In genomic region chr4:8478801-8479744, GRCh38 we compare ENCODE assay signal across 1 cellular context.
TF ChIP-seq lines count a peak whose summit lies in the region.

No MANE protein-coding gene starts in this region.

TF ChIP-seq in K562, 482 proteins besides CTCF, POLR2A, EP300 and RAD21 (continued from another document and continues in another):
- no peak for TF ChIP-seq THRA (IDR thresholded peaks at IDR 0.05)
- no peak for TF ChIP-seq SIX5 (IDR thresholded peaks at IDR 0.05; ENCODE audit: borderline replicate concordance in 1 of 2, insufficient read depth in 1 of 2, low read depth in 1 of 2, low read length in 2 of 2)
- TF ChIP-seq, protein P1, sequence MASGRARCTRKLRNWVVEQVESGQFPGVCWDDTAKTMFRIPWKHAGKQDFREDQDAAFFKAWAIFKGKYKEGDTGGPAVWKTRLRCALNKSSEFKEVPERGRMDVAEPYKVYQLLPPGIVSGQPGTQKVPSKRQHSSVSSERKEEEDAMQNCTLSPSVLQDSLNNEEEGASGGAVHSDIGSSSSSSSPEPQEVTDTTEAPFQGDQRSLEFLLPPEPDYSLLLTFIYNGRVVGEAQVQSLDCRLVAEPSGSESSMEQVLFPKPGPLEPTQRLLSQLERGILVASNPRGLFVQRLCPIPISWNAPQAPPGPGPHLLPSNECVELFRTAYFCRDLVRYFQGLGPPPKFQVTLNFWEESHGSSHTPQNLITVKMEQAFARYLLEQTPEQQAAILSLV (tag; IDR thresholded peaks at IDR 0.05), result peak; percentile 81
- 0 out of 4 replicates have a peak, but pooled peaks of 1 of the 2 experiments have one; percentile 72 for TF ChIP-seq TEAD1 (CRISPR knock-in tag; IDR thresholded peaks at IDR 0.05)
- no peak for TF ChIP-seq ZNF586 (CRISPR knock-in tag; conservative IDR thresholded peaks at IDR 0.05)
- no peak for TF ChIP-seq NR3C1 (CRISPR knock-in tag; IDR thresholded peaks at IDR 0.05)
- peak; percentile 82; the same call in 1 of the 2 replicates for TF ChIP-seq DPF2 (IDR thresholded peaks at IDR 0.05)
- peak; percentile 64 for TF ChIP-seq TCF3 (CRISPR knock-in tag; IDR thresholded peaks at IDR 0.05)
- no peak for TF ChIP-seq SMAD1 (IDR thresholded peaks at IDR 0.05; ENCODE audit: low read depth, low read length, partially characterized antibody)
- peak; percentile 39; the same call in 1 of the 2 replicates for TF ChIP-seq SMAD3 (CRISPR knock-in tag; conservative IDR thresholded peaks at IDR 0.05)
- TF ChIP-seq POU5F1 (IDR thresholded peaks at IDR 0.05; ENCODE audit: borderline replicate concordance, low read depth, low read length, partially characterized antibody), result no peak
- no peak for TF ChIP-seq KDM2B (CRISPR knock-in tag; IDR thresholded peaks at IDR 0.05)
- no peak for TF ChIP-seq ZNF79 (CRISPR knock-in tag; IDR thresholded peaks at IDR 0.05; ENCODE audit: low read depth)
- no peak for TF ChIP-seq HNRNPH1 (optimal IDR thresholded peaks at IDR 0.05; ENCODE audit: low read depth, low read length)
- TF ChIP-seq HMG20B (CRISPR knock-in tag; IDR thresholded peaks at IDR 0.05), result no peak
- TF ChIP-seq SMAD2 (IDR thresholded peaks at IDR 0.05; ENCODE audit: low read depth, low read length), result no peak
- no peak for TF ChIP-seq ZNF699 (CRISPR knock-in tag; IDR thresholded peaks at IDR 0.05; ENCODE audit: insufficient replicate concordance)
- TF ChIP-seq ATF1 (CRISPR knock-in tag; IDR thresholded peaks at IDR 0.05), result no peak
- peak; percentile 82 for TF ChIP-seq ATF1 (tag; IDR thresholded peaks at IDR 0.05)
- peak; percentile 98 for TF ChIP-seq L3MBTL2 (IDR thresholded peaks at IDR 0.05)
- TF ChIP-seq SAP30 (IDR thresholded peaks at IDR 0.05; ENCODE audit: borderline replicate concordance, insufficient read depth, low read depth, low read length, poor library complexity, severe bottlenecking), result no peak
- TF ChIP-seq HIVEP1 (CRISPR knock-in tag; IDR thresholded peaks at IDR 0.05), result peak; percentile 51; the same call in 1 of the 2 replicates
- TF ChIP-seq, protein P2, sequence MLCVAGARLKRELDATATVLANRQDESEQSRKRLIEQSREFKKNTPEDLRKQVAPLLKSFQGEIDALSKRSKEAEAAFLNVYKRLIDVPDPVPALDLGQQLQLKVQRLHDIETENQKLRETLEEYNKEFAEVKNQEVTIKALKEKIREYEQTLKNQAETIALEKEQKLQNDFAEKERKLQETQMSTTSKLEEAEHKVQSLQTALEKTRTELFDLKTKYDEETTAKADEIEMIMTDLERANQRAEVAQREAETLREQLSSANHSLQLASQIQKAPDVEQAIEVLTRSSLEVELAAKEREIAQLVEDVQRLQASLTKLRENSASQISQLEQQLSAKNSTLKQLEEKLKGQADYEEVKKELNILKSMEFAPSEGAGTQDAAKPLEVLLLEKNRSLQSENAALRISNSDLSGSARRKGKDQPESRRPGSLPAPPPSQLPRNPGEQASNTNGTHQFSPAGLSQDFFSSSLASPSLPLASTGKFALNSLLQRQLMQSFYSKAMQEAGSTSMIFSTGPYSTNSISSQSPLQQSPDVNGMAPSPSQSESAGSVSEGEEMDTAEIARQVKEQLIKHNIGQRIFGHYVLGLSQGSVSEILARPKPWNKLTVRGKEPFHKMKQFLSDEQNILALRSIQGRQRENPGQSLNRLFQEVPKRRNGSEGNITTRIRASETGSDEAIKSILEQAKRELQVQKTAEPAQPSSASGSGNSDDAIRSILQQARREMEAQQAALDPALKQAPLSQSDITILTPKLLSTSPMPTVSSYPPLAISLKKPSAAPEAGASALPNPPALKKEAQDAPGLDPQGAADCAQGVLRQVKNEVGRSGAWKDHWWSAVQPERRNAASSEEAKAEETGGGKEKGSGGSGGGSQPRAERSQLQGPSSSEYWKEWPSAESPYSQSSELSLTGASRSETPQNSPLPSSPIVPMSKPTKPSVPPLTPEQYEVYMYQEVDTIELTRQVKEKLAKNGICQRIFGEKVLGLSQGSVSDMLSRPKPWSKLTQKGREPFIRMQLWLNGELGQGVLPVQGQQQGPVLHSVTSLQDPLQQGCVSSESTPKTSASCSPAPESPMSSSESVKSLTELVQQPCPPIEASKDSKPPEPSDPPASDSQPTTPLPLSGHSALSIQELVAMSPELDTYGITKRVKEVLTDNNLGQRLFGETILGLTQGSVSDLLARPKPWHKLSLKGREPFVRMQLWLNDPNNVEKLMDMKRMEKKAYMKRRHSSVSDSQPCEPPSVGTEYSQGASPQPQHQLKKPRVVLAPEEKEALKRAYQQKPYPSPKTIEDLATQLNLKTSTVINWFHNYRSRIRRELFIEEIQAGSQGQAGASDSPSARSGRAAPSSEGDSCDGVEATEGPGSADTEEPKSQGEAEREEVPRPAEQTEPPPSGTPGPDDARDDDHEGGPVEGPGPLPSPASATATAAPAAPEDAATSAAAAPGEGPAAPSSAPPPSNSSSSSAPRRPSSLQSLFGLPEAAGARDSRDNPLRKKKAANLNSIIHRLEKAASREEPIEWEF (CRISPR knock-in tag; IDR thresholded peaks at IDR 0.05), result no peak
- no peak for TF ChIP-seq PHF21A (IDR thresholded peaks at IDR 0.05; ENCODE audit: borderline replicate concordance, low read depth)
- TF ChIP-seq, protein P3, sequence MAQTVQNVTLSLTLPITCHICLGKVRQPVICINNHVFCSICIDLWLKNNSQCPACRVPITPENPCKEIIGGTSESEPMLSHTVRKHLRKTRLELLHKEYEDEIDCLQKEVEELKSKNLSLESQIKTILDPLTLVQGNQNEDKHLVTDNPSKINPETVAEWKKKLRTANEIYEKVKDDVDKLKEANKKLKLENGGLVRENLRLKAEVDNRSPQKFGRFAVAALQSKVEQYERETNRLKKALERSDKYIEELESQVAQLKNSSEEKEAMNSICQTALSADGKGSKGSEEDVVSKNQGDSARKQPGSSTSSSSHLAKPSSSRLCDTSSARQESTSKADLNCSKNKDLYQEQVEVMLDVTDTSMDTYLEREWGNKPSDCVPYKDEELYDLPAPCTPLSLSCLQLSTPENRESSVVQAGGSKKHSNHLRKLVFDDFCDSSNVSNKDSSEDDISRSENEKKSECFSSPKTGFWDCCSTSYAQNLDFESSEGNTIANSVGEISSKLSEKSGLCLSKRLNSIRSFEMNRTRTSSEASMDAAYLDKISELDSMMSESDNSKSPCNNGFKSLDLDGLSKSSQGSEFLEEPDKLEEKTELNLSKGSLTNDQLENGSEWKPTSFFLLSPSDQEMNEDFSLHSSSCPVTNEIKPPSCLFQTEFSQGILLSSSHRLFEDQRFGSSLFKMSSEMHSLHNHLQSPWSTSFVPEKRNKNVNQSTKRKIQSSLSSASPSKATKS (CRISPR knock-in tag; IDR thresholded peaks at IDR 0.05), result no peak
- no peak for TF ChIP-seq PHB2 (IDR thresholded peaks at IDR 0.05; ENCODE audit: low read depth)
- no peak for TF ChIP-seq ETV6 (IDR thresholded peaks at IDR 0.05; ENCODE audit: borderline replicate concordance in 1 of 2, low read depth in 2 of 2, low read length in 1 of 2)
- no peak for TF ChIP-seq ETV6 (CRISPR knock-in tag; IDR thresholded peaks at IDR 0.05; ENCODE audit: borderline replicate concordance)
- no peak for TF ChIP-seq MYNN (IDR thresholded peaks at IDR 0.05)
- no peak for TF ChIP-seq MYNN (CRISPR knock-in tag; IDR thresholded peaks at IDR 0.05)
- TF ChIP-seq FOXP1 (CRISPR knock-in tag; IDR thresholded peaks at IDR 0.05), result peak; percentile 62; the same call in 1 of the 2 replicates
- no peak for TF ChIP-seq HNRNPUL1 (IDR thresholded peaks at IDR 0.05; ENCODE audit: low read length)
- no peak for TF ChIP-seq NFIX (CRISPR knock-in tag; IDR thresholded peaks at IDR 0.05; ENCODE audit: low read depth)
- no peak for TF ChIP-seq XRCC5 (IDR thresholded peaks at IDR 0.05; ENCODE audit: low read depth, low read length)
- TF ChIP-seq TEAD2 (tag; IDR thresholded peaks at IDR 0.05), result no peak
- TF ChIP-seq FOXJ2 (tag; IDR thresholded peaks at IDR 0.05), result no peak
- no peak for TF ChIP-seq CHD1 (IDR thresholded peaks at IDR 0.05; ENCODE audit: low read length)
- TF ChIP-seq ERF (CRISPR knock-in tag; IDR thresholded peaks at IDR 0.05), result no peak
- TF ChIP-seq FOXJ3 (CRISPR knock-in tag; IDR thresholded peaks at IDR 0.05), result no peak
- TF ChIP-seq SRSF7 (optimal IDR thresholded peaks at IDR 0.05; ENCODE audit: low read depth, low read length), result no peak
- no peak for TF ChIP-seq EWSR1 (IDR thresholded peaks at IDR 0.05; ENCODE audit: borderline replicate concordance, low read depth, partially characterized antibody)
- TF ChIP-seq FOXA1 (IDR thresholded peaks at IDR 0.05; ENCODE audit: borderline replicate concordance), result no peak
- no peak for TF ChIP-seq ZNF408 (CRISPR knock-in tag; IDR thresholded peaks at IDR 0.05; ENCODE audit: low read depth)
- TF ChIP-seq RUNX1 (IDR thresholded peaks at IDR 0.05; ENCODE audit: low read depth), result no peak
- TF ChIP-seq ZNF75A (CRISPR knock-in tag; IDR thresholded peaks at IDR 0.05), result no peak
- no peak for TF ChIP-seq PRPF4 (IDR thresholded peaks at IDR 0.05; ENCODE audit: insufficient read depth, low read depth, low read length, poor library complexity, severe bottlenecking)
- peak; percentile 26; the same call in 1 of the 2 replicates for TF ChIP-seq CBFA2T3 (IDR thresholded peaks at IDR 0.05)
- no peak for TF ChIP-seq NFXL1 (CRISPR knock-in tag; IDR thresholded peaks at IDR 0.05)
- TF ChIP-seq GABPB1 (CRISPR knock-in tag; IDR thresholded peaks at IDR 0.05), result no peak
- TF ChIP-seq ZNF347 (CRISPR knock-in tag; IDR thresholded peaks at IDR 0.05; ENCODE audit: low read depth), result no peak
- no peak for TF ChIP-seq ZNF57 (CRISPR knock-in tag; IDR thresholded peaks at IDR 0.05)
- TF ChIP-seq RNF2 (IDR thresholded peaks at IDR 0.05), result peak; percentile 56; the same call in 1 of the 2 replicates
- no peak for TF ChIP-seq ZKSCAN3 (CRISPR knock-in tag; IDR thresholded peaks at IDR 0.05)
- TF ChIP-seq GTF2F1 (IDR thresholded peaks at IDR 0.05; ENCODE audit: low read depth, low read length), result no peak
- TF ChIP-seq POLR2AphosphoS5 (IDR thresholded peaks at IDR 0.05; ENCODE audit: control insufficient read depth, insufficient read depth, low read depth, low read length), result no peak
- no peak for TF ChIP-seq KLF1 (tag; IDR thresholded peaks at IDR 0.05)
- TF ChIP-seq VEZF1 (CRISPR knock-in tag; IDR thresholded peaks at IDR 0.05), result peak; percentile 25; the same call in 1 of the 2 replicates
- TF ChIP-seq, protein P4, sequence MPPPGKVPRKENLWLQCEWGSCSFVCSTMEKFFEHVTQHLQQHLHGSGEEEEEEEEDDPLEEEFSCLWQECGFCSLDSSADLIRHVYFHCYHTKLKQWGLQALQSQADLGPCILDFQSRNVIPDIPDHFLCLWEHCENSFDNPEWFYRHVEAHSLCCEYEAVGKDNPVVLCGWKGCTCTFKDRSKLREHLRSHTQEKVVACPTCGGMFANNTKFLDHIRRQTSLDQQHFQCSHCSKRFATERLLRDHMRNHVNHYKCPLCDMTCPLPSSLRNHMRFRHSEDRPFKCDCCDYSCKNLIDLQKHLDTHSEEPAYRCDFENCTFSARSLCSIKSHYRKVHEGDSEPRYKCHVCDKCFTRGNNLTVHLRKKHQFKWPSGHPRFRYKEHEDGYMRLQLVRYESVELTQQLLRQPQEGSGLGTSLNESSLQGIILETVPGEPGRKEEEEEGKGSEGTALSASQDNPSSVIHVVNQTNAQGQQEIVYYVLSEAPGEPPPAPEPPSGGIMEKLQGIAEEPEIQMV (tag; conservative IDR thresholded peaks at IDR 0.05; ENCODE audit: low read depth), result no peak; the same call in 1 of the 2 replicates
- TF ChIP-seq, protein P5, sequence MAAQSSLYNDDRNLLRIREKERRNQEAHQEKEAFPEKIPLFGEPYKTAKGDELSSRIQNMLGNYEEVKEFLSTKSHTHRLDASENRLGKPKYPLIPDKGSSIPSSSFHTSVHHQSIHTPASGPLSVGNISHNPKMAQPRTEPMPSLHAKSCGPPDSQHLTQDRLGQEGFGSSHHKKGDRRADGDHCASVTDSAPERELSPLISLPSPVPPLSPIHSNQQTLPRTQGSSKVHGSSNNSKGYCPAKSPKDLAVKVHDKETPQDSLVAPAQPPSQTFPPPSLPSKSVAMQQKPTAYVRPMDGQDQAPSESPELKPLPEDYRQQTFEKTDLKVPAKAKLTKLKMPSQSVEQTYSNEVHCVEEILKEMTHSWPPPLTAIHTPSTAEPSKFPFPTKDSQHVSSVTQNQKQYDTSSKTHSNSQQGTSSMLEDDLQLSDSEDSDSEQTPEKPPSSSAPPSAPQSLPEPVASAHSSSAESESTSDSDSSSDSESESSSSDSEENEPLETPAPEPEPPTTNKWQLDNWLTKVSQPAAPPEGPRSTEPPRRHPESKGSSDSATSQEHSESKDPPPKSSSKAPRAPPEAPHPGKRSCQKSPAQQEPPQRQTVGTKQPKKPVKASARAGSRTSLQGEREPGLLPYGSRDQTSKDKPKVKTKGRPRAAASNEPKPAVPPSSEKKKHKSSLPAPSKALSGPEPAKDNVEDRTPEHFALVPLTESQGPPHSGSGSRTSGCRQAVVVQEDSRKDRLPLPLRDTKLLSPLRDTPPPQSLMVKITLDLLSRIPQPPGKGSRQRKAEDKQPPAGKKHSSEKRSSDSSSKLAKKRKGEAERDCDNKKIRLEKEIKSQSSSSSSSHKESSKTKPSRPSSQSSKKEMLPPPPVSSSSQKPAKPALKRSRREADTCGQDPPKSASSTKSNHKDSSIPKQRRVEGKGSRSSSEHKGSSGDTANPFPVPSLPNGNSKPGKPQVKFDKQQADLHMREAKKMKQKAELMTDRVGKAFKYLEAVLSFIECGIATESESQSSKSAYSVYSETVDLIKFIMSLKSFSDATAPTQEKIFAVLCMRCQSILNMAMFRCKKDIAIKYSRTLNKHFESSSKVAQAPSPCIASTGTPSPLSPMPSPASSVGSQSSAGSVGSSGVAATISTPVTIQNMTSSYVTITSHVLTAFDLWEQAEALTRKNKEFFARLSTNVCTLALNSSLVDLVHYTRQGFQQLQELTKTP (IDR thresholded peaks at IDR 0.05; ENCODE audit: low read depth in 1 of 2, partially characterized antibody in 2 of 2), result peak; percentile 64 to 94
